Comparison of ENCODE assay signal across 10 cellular contexts in genomic region chr10:77500754-77501151, GRCh38.
DNase-seq lines count a peak whose midpoint lies in the region; ATAC-seq and TF ChIP-seq lines count a peak whose summit lies in the region.
"Had no signal": no experiment of that assay in that cellular context is flagged by ENCODE, and none has a peak within 500 bp of the region (broad histone marks: within the 10 kb centered on the region; RNA-seq: fewer than 3 reads in every experiment).

No MANE protein-coding gene starts in this region.

- no peak overlapping the region for H3K9ac ChIP-seq in OCI-LY3 (ENCODE audit: low read length)

- H3K4me1 ChIP-seq in OCI-LY3 (ENCODE audit: low read length) (peaks cover 24% of the 10 kb centered on the region), aorta (ENCODE audit: control insufficient read depth in 1 of 2, insufficient read depth in 2 of 2, low read length in 2 of 2) (peaks cover 7 to 8% of the 10 kb centered on the region in 2 donors)

- ATAC-seq in GM19025 (IDR thresholded peaks at IDR 0.05; ENCODE audit: low read depth, unreplicated experiment) (peak; percentile 63), HG02759 (IDR thresholded peaks at IDR 0.05; ENCODE audit: unreplicated experiment) (peak; percentile 77), aorta (ENCODE audit: low FRiP score) (no peak)

- no peak overlapping the region for H3K27ac Mint-ChIP-seq in glutamatergic neuron (ENCODE audit: unreplicated experiment)

- H3K4me3 ChIP-seq in OCI-LY3 (ENCODE audit: low read length) (no peak overlapping the region), aorta (ENCODE audit: low read length in 2 of 2) (no peak overlapping the region)

- peaks cover 12% of the 10 kb centered on the region for H3K4me1 Mint-ChIP-seq in glutamatergic neuron (ENCODE audit: low read depth, unreplicated experiment)

- TF ChIP-seq CTCF in OCI-LY3 (IDR thresholded peaks at IDR 0.05; ENCODE audit: low read depth, low read length) (no peak), glutamatergic neuron (IDR thresholded peaks at IDR 0.05; ENCODE audit: partially characterized antibody, unreplicated experiment) (no peak)

- H3K36me3 ChIP-seq in OCI-LY3 (replicated peaks; ENCODE audit: low read depth, low read length) (no peaks in the 10 kb centered on the region), aorta (ENCODE audit: control insufficient read depth in 1 of 2, insufficient read depth in 2 of 2, low read length in 1 of 2) (no peaks in the 10 kb centered on the region)

- H3K79me2 ChIP-seq in OCI-LY3 (ENCODE audit: low read length), result peaks cover 24% of the 10 kb centered on the region

- H4K20me1 ChIP-seq in OCI-LY3 (ENCODE audit: insufficient read depth, low read length), result peaks cover 75% of the 10 kb centered on the region

- intact Hi-C loops in aorta (cut with DNase I), result loop anchor here in 1 of 2 donors (10.0 kb wide), 1 partner anchor 134 kb away; the partner anchor contains the start of gene KCNMA1

- 90% methylated on average over 4 of the region's 4 CpGs for WGBS in aorta, 2 donors

- no peak overlapping the region for H3K4me3 Mint-ChIP-seq in glutamatergic neuron (ENCODE audit: unreplicated experiment)

- H3K27ac ChIP-seq in OCI-LY3 (ENCODE audit: low read length) (no peak overlapping the region), aorta (ENCODE audit: low read depth in 1 of 2, low read length in 2 of 2) (no peak overlapping the region)

- H3K27me3 ChIP-seq in OCI-LY3 (ENCODE audit: low read depth, low read length) (no peaks in the 10 kb centered on the region), aorta (ENCODE audit: control insufficient read depth in 1 of 2, insufficient read depth in 2 of 2, low read length in 1 of 2) (no peaks in the 10 kb centered on the region)

- no peaks in the 10 kb centered on the region for H3K9me3 Mint-ChIP-seq in glutamatergic neuron (ENCODE audit: unreplicated experiment)

- H3K27me3 Mint-ChIP-seq in glutamatergic neuron (ENCODE audit: unreplicated experiment), result peaks cover 3% of the 10 kb centered on the region

- peak overlapping the region; percentile 44 for H3K4me2 ChIP-seq in OCI-LY3 (ENCODE audit: low read length)

- H2AFZ ChIP-seq in OCI-LY3 (ENCODE audit: low read depth, low read length), result no peak overlapping the region

- DNase-seq in renal cortical epithelial cell (ENCODE audit: low read depth) (peak; percentile 82), MV-4-11 (lab: John Stamatoyannopoulos, UW) (no peak), glutamatergic neuron (no peak), aorta (no peak)
- DNase-seq in stimulated activated naive CD4-positive, alpha-beta T cell (lab: John Stamatoyannopoulos, UW), result no peak
- DNase-seq: NCI-H146, SIG-M5 had no signal

- H3K36me3 Mint-ChIP-seq in glutamatergic neuron (ENCODE audit: unreplicated experiment), result peaks cover 5% of the 10 kb centered on the region

- H3K9me3 ChIP-seq in OCI-LY3 (ENCODE audit: insufficient read depth, low read length) (no peaks in the 10 kb centered on the region), aorta (ENCODE audit: control insufficient read depth, low read length) (no peaks in the 10 kb centered on the region)
